In genomic region chr2:72770879-72771461, GRCh38 we compare ENCODE assay signal across 8 cellular contexts. TPM values are rescaled to one million over a fixed set of nuclear protein-coding genes. Genes with fewer than 3 reads are reported as not detected.
DNase-seq lines count a peak whose midpoint lies in the region; ATAC-seq, FAIRE-seq and TF ChIP-seq lines count a peak whose summit lies in the region.

No MANE protein-coding gene starts in this region.

- no peak for FAIRE-seq in bronchial epithelial cell (lab: Jason Lieb, UNC)
- FAIRE-seq in kidney (lab: Jason Lieb, UNC) = peak; percentile 98

- H3K9me2 ChIP-seq in GM23248 (ENCODE audit: insufficient read depth) = no peaks in the 10 kb centered on the region

- no peaks in the 10 kb centered on the region for H4K20me1 ChIP-seq in GM23248 (ENCODE audit: insufficient read depth)

- H3K36me3 Mint-ChIP-seq in T-helper 17 cell (ENCODE audit: low read depth) = no peaks in the 10 kb centered on the region

- H3K27ac ChIP-seq in GM23248 = no peak overlapping the region
- H3K27ac ChIP-seq in kidney (ENCODE audit: low read depth in 2 of 2, low read length in 2 of 2) = no peak overlapping the region

- H3K27me3 ChIP-seq in GM23248 (replicated peaks; ENCODE audit: insufficient read depth) (no peaks in the 10 kb centered on the region), bronchial epithelial cell (ENCODE audit: control insufficient read depth, insufficient read depth, low read length) (no peaks in the 10 kb centered on the region)

- H3K4me3 ChIP-seq in GM23248 = no peak overlapping the region
- no peak overlapping the region for H3K4me3 ChIP-seq in bronchial epithelial cell (ENCODE audit: low read depth, low read length)
- H3K4me3 ChIP-seq in kidney (ENCODE audit: low read length in 2 of 2) = no peak overlapping the region

- peak; percentile 68 for ATAC-seq in T-helper 17 cell

- TF ChIP-seq CTCF in bronchial epithelial cell (IDR thresholded peaks at IDR 0.05; ENCODE audit: insufficient read depth, low read length, severe bottlenecking) (peak; percentile 59), kidney (IDR thresholded peaks at IDR 0.05; ENCODE audit: borderline replicate concordance, extremely low read depth, insufficient read depth) (peak; percentile 92)

- no peaks in the 10 kb centered on the region for H3K27me3 Mint-ChIP-seq in T-helper 17 cell

- H3K4me2 ChIP-seq in GM23248 (ENCODE audit: unreplicated experiment) = no peak overlapping the region

- H3K27ac Mint-ChIP-seq in T-helper 17 cell = peak overlapping the region; percentile 61

- peaks cover 5% of the 10 kb centered on the region; the same call in 1 of the 2 replicates for H3F3A ChIP-seq in GM23248 (ENCODE audit: insufficient read depth)

- in situ Hi-C loops in GM23248 (cut with MboI) = no loop called here

- H3K9ac ChIP-seq in GM23248 (no peak overlapping the region), kidney (ENCODE audit: low read length in 2 of 2) (no peak overlapping the region)

- WGBS in GM23248 (ENCODE audit: low coverage in 1 of 2, low lambda C conversion rate in 2 of 2, missing lambda C conversion rate in 2 of 2), 2 experiments = 0 to 2% methylated on average over 2 of the region's 2 CpGs

- H3K36me3 ChIP-seq in GM23248 (ENCODE audit: low read depth) (no peaks in the 10 kb centered on the region), bronchial epithelial cell (ENCODE audit: control insufficient read depth, insufficient read depth, low read length) (peaks cover 1% of the 10 kb centered on the region), kidney (ENCODE audit: control insufficient read depth in 1 of 2, insufficient read depth in 2 of 2, low read length in 2 of 2) (no peaks in the 10 kb centered on the region)

- no peak overlapping the region for H3K4me3 Mint-ChIP-seq in T-helper 17 cell

- intact Hi-C loops in kidney (cut with DNase I) = loop anchor here (5.0 kb wide), 1 partner anchor 91 kb away; no protein-coding TSS in a partner anchor

- no peaks in the 10 kb centered on the region; the same call in 1 of the 2 replicates for H3K79me2 ChIP-seq in GM23248 (ENCODE audit: insufficient read depth)

- no peak overlapping the region for H2AFZ ChIP-seq in GM23248

- H3K4me1 ChIP-seq in GM23248 (ENCODE audit: insufficient read depth) = peaks cover 3% of the 10 kb centered on the region
- no peaks in the 10 kb centered on the region for H3K4me1 ChIP-seq in kidney (ENCODE audit: control insufficient read depth in 1 of 2, insufficient read depth in 1 of 2, low read depth in 1 of 2, low read length in 2 of 2)

- H3K9me3 ChIP-seq in GM23248 (ENCODE audit: low read depth) (no peaks in the 10 kb centered on the region), T-helper 17 cell (ENCODE audit: control insufficient read depth, low read length, poor library complexity, severe bottlenecking) (no peaks in the 10 kb centered on the region), kidney (ENCODE audit: control insufficient read depth in 1 of 2, low read length in 2 of 2) (no peaks in the 10 kb centered on the region)

- H3K4me1 Mint-ChIP-seq in T-helper 17 cell = peaks cover 2% of the 10 kb centered on the region

- DNase-seq in DMS114 treated with DMSO at 0.1 percent for 48 hours (lab: John Stamatoyannopoulos, UW; ENCODE audit: unreplicated experiment) = peak; percentile 80
- peak; percentile 80 for DNase-seq in GM23248
- peak; percentile 60 for DNase-seq in NCI-H146 (lab: John Stamatoyannopoulos, UW)
- peak; percentile 11 to 52 (median 15) for DNase-seq in T-helper 17 cell
- peak; percentile 74 for DNase-seq in bronchial epithelial cell (ENCODE audit: low read depth)
- DNase-seq in kidney = no peak
- peak; percentile 56 to 68 for DNase-seq in stimulated activated CD4-positive, alpha-beta T cell treated with anti-CD3 and anti-CD28 coated beads, Interleukin-2, amount 100 ng/mL, for 48 hours
- no peak for DNase-seq in NK-92 treated with Interleukin-12 subunit alpha and Interleukin-12 subunit beta, amount 100 ng/mL, for 24 hours (lab: John Stamatoyannopoulos, UW)

RNA-seq across cellular contexts. Expression of gene EXOC6B, which starts 54.9 kb away (rescaled TPM):
- total RNA-seq in GM23248 (2014; rRNA removed; shearing (Covaris generic)) = 18.3 and 20.7 TPM in 2 replicates
- polyA plus RNA-seq in GM23248 (2016; fragmentation: Nextera tagmentation; extraction: Ambion mirVana) (8.9 and 9.0 TPM in 2 replicates), kidney (ENCODE audit: insufficient read depth, low read depth, low replicate concordance) (5.9 TPM)
- total RNA-seq in T-helper 17 cell (10 to 100 TPM; 14.6 to 17.3 TPM), bronchial epithelial cell (26.9 and 41.7 TPM in 2 replicates), kidney (31.3 TPM)

Comparison
In these comparisons a context has a peak if more than half of its experiments do, and no peak if none do; other contexts are left out.
1. DNase-seq: peak in DMS114 treated with DMSO at 0.1 percent for 48 hours (single experiment), GM23248 (single experiment), NCI-H146 (single experiment), T-helper 17 cell (3 of 3), bronchial epithelial cell (single experiment) and stimulated activated CD4-positive, alpha-beta T cell treated with anti-CD3 and anti-CD28 coated beads, Interleukin-2, amount 100 ng/mL, for 48 hours (2 of 2); none in kidney (single experiment) and NK-92 treated with Interleukin-12 subunit alpha and Interleukin-12 subunit beta, amount 100 ng/mL, for 24 hours (single experiment).